ENCODE assay signal across 12 cellular contexts in the genomic region with DNA sequence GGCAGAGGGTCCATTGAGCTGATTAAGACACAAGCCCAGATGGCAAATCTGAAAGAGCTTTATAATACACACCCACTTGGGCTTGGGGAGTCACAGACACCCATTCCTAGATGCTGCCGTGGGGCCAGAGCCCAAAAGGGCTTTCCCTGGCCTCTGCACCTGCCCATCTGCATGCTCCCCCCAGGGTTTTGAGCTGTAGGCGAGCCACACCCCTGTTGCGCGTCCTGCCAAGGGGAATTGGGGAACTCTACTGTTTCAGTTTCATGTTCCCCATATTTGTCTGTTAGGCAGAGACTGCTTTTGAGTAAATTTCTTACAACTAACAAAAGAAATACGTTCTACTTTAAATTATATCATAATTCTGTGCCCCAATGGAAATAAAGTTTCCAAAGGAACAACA. TPM values are rescaled to one million over a fixed set of nuclear protein-coding genes. Genes with fewer than 3 reads are reported as not detected.
A peak's percentile ranks its signal among the peaks of the same experiment; 100 is the strongest.
DNase-seq lines count a peak whose midpoint lies in the region; ATAC-seq and TF ChIP-seq lines count a peak whose summit lies in the region.
"Had no signal": no experiment of that assay in that cellular context is flagged by ENCODE, and none has a peak within 500 bp of the region (broad histone marks: within the 10 kb centered on the region; RNA-seq: fewer than 3 reads in every experiment).

No MANE protein-coding gene starts in this region.

- CTCF ChIA-PET in CD4-positive, alpha-beta T cell (lab: Charles Lee), result interaction anchor here (1.1 to 1.8 kb wide), 2 partner anchors 18 to 74 kb away, joined by 3 to 7 read pairs; no protein-coding TSS in a partner anchor

- H3K27ac Mint-ChIP-seq in IgD-negative memory B cell (peak overlapping the region; percentile 90 to 100 (median 99)), memory B cell (peak overlapping the region; percentile 98)
- H3K27ac Mint-ChIP-seq in CD4-positive, alpha-beta T cell, result no peak overlapping the region
- H3K27ac Mint-ChIP-seq: progenitor cell of endocrine pancreas had no signal

- POLR2A ChIA-PET in CD4-positive, alpha-beta T cell (lab: Charles Lee), result no interaction called here

- no peak for TF ChIP-seq POLR2A in GM18505 (IDR thresholded peaks at IDR 0.05; ENCODE audit: borderline replicate concordance, extremely low read depth, insufficient read depth, insufficient read length)

- H3K9me3 ChIP-seq in CD4-positive, alpha-beta T cell (ENCODE audit: control insufficient read depth, low read length), result no peaks in the 10 kb centered on the region
- H3K9me3 ChIP-seq: Caco-2 had no signal

- no peaks in the 10 kb centered on the region for H3K36me3 Mint-ChIP-seq in IgD-negative memory B cell
- peaks cover 4% of the 10 kb centered on the region for H3K36me3 Mint-ChIP-seq in memory B cell
- no peaks in the 10 kb centered on the region for H3K36me3 Mint-ChIP-seq in CD4-positive, alpha-beta T cell (ENCODE audit: low read depth)

- H3K27me3 Mint-ChIP-seq in IgD-negative memory B cell (peaks cover 4% of the 10 kb centered on the region), memory B cell (no peaks in the 10 kb centered on the region)
- no peaks in the 10 kb centered on the region for H3K27me3 Mint-ChIP-seq in CD4-positive, alpha-beta T cell

- DNase-seq in memory B cell (ENCODE audit: low spot score in 2 of 2), result peak; percentile 70 to 88
- no peak for DNase-seq in effector CD4-positive, alpha-beta T cell
- no peak for DNase-seq in 8988T
- DNase-seq in CD4-positive, alpha-beta T cell, result no peak
- DNase-seq: Caco-2; effector memory CD4-positive, alpha-beta T cell; NCI-H510A treated with DMSO at 0.1 percent for 48 hours had no signal

- peak overlapping the region; percentile 49 to 94 (median 81) for H3K4me3 Mint-ChIP-seq in IgD-negative memory B cell
- H3K4me3 Mint-ChIP-seq in memory B cell, result peak overlapping the region; percentile 66
- no peak overlapping the region for H3K4me3 Mint-ChIP-seq in CD4-positive, alpha-beta T cell

- H3K27ac ChIP-seq in CD4-positive, alpha-beta T cell (ENCODE audit: low read depth, low read length), result no peak overlapping the region

- TF ChIP-seq CTCF in CD4-positive, alpha-beta T cell (IDR thresholded peaks at IDR 0.05), result no peak

- intact Hi-C loops in CD4-positive, alpha-beta T cell (cut with DNase I, micrococcal nuclease), result no loop called here

- ATAC-seq in GM18505 (IDR thresholded peaks at IDR 0.05; ENCODE audit: unreplicated experiment) (peak; percentile 73), GM21528 (IDR thresholded peaks at IDR 0.05; ENCODE audit: low FRiP score, unreplicated experiment) (peak; percentile 64), memory B cell (ENCODE audit: low read depth) (peak; percentile 81), HG03565 (IDR thresholded peaks at IDR 0.05; ENCODE audit: unreplicated experiment) (no peak)
- ATAC-seq in CD4-positive, alpha-beta T cell (ENCODE audit: poor library complexity), result no peak

- H3K4me1 Mint-ChIP-seq in IgD-negative memory B cell (peaks cover 57 to 65% (median 60%) of the 10 kb centered on the region in 3 donors), memory B cell (peaks cover 65% of the 10 kb centered on the region)
- no peaks in the 10 kb centered on the region for H3K4me1 Mint-ChIP-seq in CD4-positive, alpha-beta T cell (ENCODE audit: low read depth)

- H3K9me3 Mint-ChIP-seq in IgD-negative memory B cell, result peaks cover 1 to 3% (median 2%) of the 10 kb centered on the region in 3 donors
- H3K9me3 Mint-ChIP-seq in memory B cell, result peaks cover 1% of the 10 kb centered on the region
- H3K9me3 Mint-ChIP-seq in CD4-positive, alpha-beta T cell, result no peaks in the 10 kb centered on the region

- H3K27me3 ChIP-seq in CD4-positive, alpha-beta T cell (ENCODE audit: control insufficient read depth, insufficient read depth, low read length), result no peaks in the 10 kb centered on the region

RNA-seq across cellular contexts. Expression of a gene that starts 52.9 kb away (rescaled TPM):
- not detected for polyA plus RNA-seq in IgD-negative memory B cell
- not detected for total RNA-seq in CD4-positive, alpha-beta T cell
- total RNA-seq: Caco-2 had no signal

Comparison
In these comparisons a context has a peak if more than half of its experiments do, and no peak if none do; other contexts are left out.
1. ATAC-seq: peak in GM18505 (single experiment), GM21528 (single experiment) and memory B cell (single experiment); none in CD4-positive, alpha-beta T cell (single experiment) and HG03565 (single experiment).
2. DNase-seq: peak in memory B cell (2 of 2); none in effector CD4-positive, alpha-beta T cell (single experiment), 8988T (single experiment) and CD4-positive, alpha-beta T cell (0 of 10).